In the genomic region with DNA sequence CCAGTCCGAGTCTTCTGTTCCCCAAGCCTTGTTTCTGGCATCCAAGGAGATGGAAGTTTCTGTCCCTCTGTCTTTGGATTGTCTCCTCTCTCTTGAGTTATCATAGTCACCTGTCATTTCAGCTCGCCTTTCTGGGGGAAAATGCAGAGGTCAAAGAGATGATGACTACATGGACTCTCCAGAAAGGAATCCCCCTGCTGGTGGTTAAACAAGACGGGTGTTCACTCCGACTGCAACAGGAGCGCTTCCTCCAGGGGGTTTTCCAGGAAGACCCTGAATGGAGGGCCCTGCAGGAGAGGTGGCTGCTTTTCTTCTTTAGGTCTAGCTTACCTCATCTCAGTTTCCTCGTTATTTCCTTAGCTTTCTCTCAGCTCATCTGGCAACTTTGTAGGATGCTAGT, we compare ENCODE assay signal across 15 cellular contexts. TPM values are rescaled to one million over a fixed set of nuclear protein-coding genes. Genes with fewer than 3 reads are reported as not detected.
DNase-seq lines count a peak whose midpoint lies in the region; ATAC-seq and TF ChIP-seq lines count a peak whose summit lies in the region.
"Had no signal": no experiment of that assay in that cellular context is flagged by ENCODE, and none has a peak within 500 bp of the region (broad histone marks: within the 10 kb centered on the region; RNA-seq: fewer than 3 reads in every experiment).

No MANE protein-coding gene starts in this region.

- no peaks in the 10 kb centered on the region for H3K4me1 ChIP-seq in mammary epithelial cell (ENCODE audit: insufficient read depth, low read length)
- peaks cover 7% of the 10 kb centered on the region for H3K4me1 ChIP-seq in Loucy (ENCODE audit: insufficient read depth, low read length, poor library complexity, severe bottlenecking)
- no peaks in the 10 kb centered on the region for H3K4me1 ChIP-seq in esophagus muscularis mucosa

- H3K9me3 Mint-ChIP-seq in MCF 10A (ENCODE audit: unreplicated experiment) = no peaks in the 10 kb centered on the region
- H3K9me3 Mint-ChIP-seq in effector memory CD8-positive, alpha-beta T cell = no peaks in the 10 kb centered on the region
- no peaks in the 10 kb centered on the region for H3K9me3 Mint-ChIP-seq in stimulated activated effector memory CD8-positive, alpha-beta T cell treated with anti-CD3 and anti-CD28 coated beads, Interleukin-12 subunit alpha, Interleukin-12 subunit beta, amount 100 ng/mL, for 72 hours
- H3K9me3 Mint-ChIP-seq: activated CD4-positive, alpha-beta memory T cell treated with anti-CD3 and anti-CD28 coated beads for 36 hours; mesothelial cell of epicardium had no signal

- POLR2A ChIA-PET in MCF 10A (lab: Yijun Ruan, JAX) = interaction anchor here (0.6 kb wide), 1 partner anchor 30 kb away, joined by 3 read pairs; no protein-coding TSS in a partner anchor

- H2AFZ ChIP-seq in mammary epithelial cell (ENCODE audit: low read depth, low read length) (no peak overlapping the region), Loucy (ENCODE audit: low read length) (no peak overlapping the region)

- H4K20me1 ChIP-seq in mammary epithelial cell (ENCODE audit: insufficient read depth, low read length) (no peaks in the 10 kb centered on the region), Loucy (ENCODE audit: insufficient read depth, low read length, poor library complexity, severe bottlenecking) (no peaks in the 10 kb centered on the region)

- WGBS in mammary epithelial cell (ENCODE audit: low coverage, missing lambda C conversion rate) = 87% methylated on average over 6 of the region's 6 CpGs
- 87% methylated on average over 6 of the region's 6 CpGs for WGBS in esophagus muscularis mucosa

- H3F3A ChIP-seq in Loucy (ENCODE audit: low read depth) = no peaks in the 10 kb centered on the region

- no peaks in the 10 kb centered on the region for H3K9me2 ChIP-seq in Loucy (replicated peaks; ENCODE audit: low read depth, low read length)

- CTCF ChIA-PET in MCF 10A (lab: Yijun Ruan, JAX) = interaction anchor here (0.6 to 1.8 kb wide), 3 partner anchors 32 to 242 kb away, joined by 4 to 9 read pairs (median 4); a partner anchor contains a TSS
- CTCF ChIA-PET in mammary epithelial cell (lab: Charles Lee; ENCODE audit: low non-redundant PET) = no interaction called here

- peak; percentile 4 for TF ChIP-seq CTCF in MCF 10A (IDR thresholded peaks at IDR 0.05; ENCODE audit: unreplicated experiment)
- peak in 1 of 2 donors; percentile 8 for TF ChIP-seq CTCF in mammary epithelial cell (conservative IDR thresholded peaks at IDR 0.05 in 1 of 2, IDR thresholded peaks at IDR 0.05 in 1 of 2; ENCODE audit: extremely low read depth in 1 of 2, insufficient read depth in 1 of 2, low read depth in 1 of 2, low read length in 2 of 2)
- peak; percentile 30; the same call in 1 of the 2 replicates for TF ChIP-seq CTCF in Loucy (conservative IDR thresholded peaks at IDR 0.05; ENCODE audit: low read length)
- no peak for TF ChIP-seq CTCF in esophagus muscularis mucosa (IDR thresholded peaks at IDR 0.05)

- dilution Hi-C loops in mammary epithelial cell (cut with HindIII; ENCODE audit: low sequenced_read_pairs) = no loop called here

- no peak overlapping the region for H3K27ac Mint-ChIP-seq in MCF 10A (ENCODE audit: low read depth, unreplicated experiment)
- peak overlapping the region; percentile 67 to 84 for H3K27ac Mint-ChIP-seq in effector memory CD8-positive, alpha-beta T cell
- peak overlapping the region; percentile 86 for H3K27ac Mint-ChIP-seq in stimulated activated effector memory CD8-positive, alpha-beta T cell treated with anti-CD3 and anti-CD28 coated beads, Interleukin-12 subunit alpha, Interleukin-12 subunit beta, amount 100 ng/mL, for 72 hours
- H3K27ac Mint-ChIP-seq: activated CD4-positive, alpha-beta memory T cell treated with anti-CD3 and anti-CD28 coated beads for 36 hours; mesothelial cell of epicardium had no signal

- no peaks in the 10 kb centered on the region for H3K4me1 Mint-ChIP-seq in MCF 10A (ENCODE audit: insufficient read depth, unreplicated experiment)
- H3K4me1 Mint-ChIP-seq in effector memory CD8-positive, alpha-beta T cell (ENCODE audit: low read depth in 2 of 2) = peaks cover 5 to 25% of the 10 kb centered on the region in 2 donors
- peaks cover 48% of the 10 kb centered on the region for H3K4me1 Mint-ChIP-seq in stimulated activated effector memory CD8-positive, alpha-beta T cell treated with anti-CD3 and anti-CD28 coated beads, Interleukin-12 subunit alpha, Interleukin-12 subunit beta, amount 100 ng/mL, for 72 hours
- H3K4me1 Mint-ChIP-seq: mesothelial cell of epicardium had no signal

- intact Hi-C loops in MCF 10A (cut with micrococcal nuclease) (no loop called here), mammary epithelial cell (cut with micrococcal nuclease) (no loop called here), esophagus muscularis mucosa (cut with DNase I) (no loop called here)

- no peaks in the 10 kb centered on the region for H3K27me3 Mint-ChIP-seq in MCF 10A (ENCODE audit: insufficient read depth, unreplicated experiment)
- H3K27me3 Mint-ChIP-seq in effector memory CD8-positive, alpha-beta T cell = no peaks in the 10 kb centered on the region
- H3K27me3 Mint-ChIP-seq: activated CD4-positive, alpha-beta memory T cell treated with anti-CD3 and anti-CD28 coated beads for 36 hours had no signal

- H3K36me3 ChIP-seq in mammary epithelial cell (ENCODE audit: insufficient read depth, low read length) = peaks cover 2% of the 10 kb centered on the region
- peaks cover 8% of the 10 kb centered on the region; the same call in 1 of the 2 replicates for H3K36me3 ChIP-seq in Loucy (ENCODE audit: insufficient read depth, low read length)
- H3K36me3 ChIP-seq in esophagus muscularis mucosa = peaks cover 0 to 64% (median 8%) of the 10 kb centered on the region in 4 donors
- H3K36me3 ChIP-seq: ovary had no signal

- no peak for TF ChIP-seq EP300 in esophagus muscularis mucosa (IDR thresholded peaks at IDR 0.05)

- H3K4me3 Mint-ChIP-seq in MCF 10A (ENCODE audit: unreplicated experiment) = no peak overlapping the region
- no peak overlapping the region for H3K4me3 Mint-ChIP-seq in effector memory CD8-positive, alpha-beta T cell
- H3K4me3 Mint-ChIP-seq in stimulated activated effector memory CD8-positive, alpha-beta T cell treated with anti-CD3 and anti-CD28 coated beads, Interleukin-12 subunit alpha, Interleukin-12 subunit beta, amount 100 ng/mL, for 72 hours = no peak overlapping the region
- H3K4me3 Mint-ChIP-seq: activated CD4-positive, alpha-beta memory T cell treated with anti-CD3 and anti-CD28 coated beads for 36 hours; mesothelial cell of epicardium had no signal

- H3K9ac ChIP-seq in mammary epithelial cell (ENCODE audit: insufficient read depth, low read length) (no peak overlapping the region), Loucy (ENCODE audit: low read depth, low read length, poor library complexity, severe bottlenecking) (no peak overlapping the region)

- DNase-seq in MCF 10A (ENCODE audit: unreplicated experiment) (no peak), mammary epithelial cell (no peak), 8988T (no peak), esophagus muscularis mucosa (ENCODE audit: extremely low spot score) (no peak)
- no peak for DNase-seq in effector memory CD8-positive, alpha-beta T cell
- no peak for DNase-seq in stimulated activated effector memory CD8-positive, alpha-beta T cell treated with anti-CD3 and anti-CD28 coated beads, Interleukin-12 subunit alpha, Interleukin-12 subunit beta, amount 100 ng/mL, for 72 hours (ENCODE audit: low spot score in 2 of 2)
- no peak for DNase-seq in stimulated activated CD4-positive, alpha-beta T cell treated with anti-CD3 and anti-CD28 coated beads, Interleukin-4, amount 100 ng/mL, for 4 hours
- DNase-seq: activated CD4-positive, alpha-beta memory T cell treated with anti-CD3 and anti-CD28 coated beads for 36 hours; DMS53; foreskin melanocyte; NCI-H1105 treated with DMSO at 0.1 percent for 48 hours; ovary; spleen had no signal

- no peak for ATAC-seq in effector memory CD8-positive, alpha-beta T cell (replicated peaks)
- no peak for ATAC-seq in stimulated activated effector memory CD8-positive, alpha-beta T cell treated with anti-CD3 and anti-CD28 coated beads, Interleukin-12 subunit alpha, Interleukin-12 subunit beta, amount 100 ng/mL, for 72 hours

- no peak for TF ChIP-seq POLR2A in esophagus muscularis mucosa (IDR thresholded peaks at IDR 0.05; ENCODE audit: low read depth)

- H3K4me3 ChIP-seq in mammary epithelial cell (replicated peaks in 1 of 3; ENCODE audit: insufficient read depth in 1 of 3, low read depth in 2 of 3, low read length in 3 of 3) (no peak overlapping the region), Loucy (ENCODE audit: low read length, poor library complexity, severe bottlenecking) (no peak overlapping the region), esophagus muscularis mucosa (no peak overlapping the region)
- H3K4me3 ChIP-seq: ovary, spleen had no signal

- in situ Hi-C loops in mammary epithelial cell (cut with MboI; ENCODE audit: low sequenced_read_pairs in 2 of 2) = no loop called here

- no peaks in the 10 kb centered on the region for H3K79me2 ChIP-seq in mammary epithelial cell (ENCODE audit: insufficient read depth, low read length)
- no peaks in the 10 kb centered on the region for H3K79me2 ChIP-seq in Loucy (ENCODE audit: insufficient read depth, low read length)

- BruUV-seq in MCF 10A (replicated peaks; lab: Mats Ljungman, UMichigan) (no TSS peak), mammary epithelial cell (replicated peaks; lab: Mats Ljungman, UMichigan) (no TSS peak)

- H3K4me2 ChIP-seq in mammary epithelial cell (ENCODE audit: insufficient read depth, low read depth, low read length) = no peak overlapping the region
- no peak overlapping the region for H3K4me2 ChIP-seq in Loucy (ENCODE audit: low read depth, low read length, poor library complexity, severe bottlenecking)

- H3K27ac ChIP-seq in mammary epithelial cell (ENCODE audit: insufficient read depth, low read depth, low read length) = no peak overlapping the region
- H3K27ac ChIP-seq in esophagus muscularis mucosa (replicated peaks in 1 of 4) = no peak overlapping the region
- H3K27ac ChIP-seq: ovary, spleen had no signal

- H3K27me3 ChIP-seq in mammary epithelial cell (ENCODE audit: insufficient read depth, low read length) = no peaks in the 10 kb centered on the region
- H3K27me3 ChIP-seq in Loucy (ENCODE audit: insufficient read depth, low read length, poor library complexity, severe bottlenecking) = no peaks in the 10 kb centered on the region
- no peaks in the 10 kb centered on the region for H3K27me3 ChIP-seq in esophagus muscularis mucosa
- H3K27me3 ChIP-seq: ovary, spleen had no signal

- no peaks in the 10 kb centered on the region for H3K9me3 ChIP-seq in mammary epithelial cell (replicated peaks; ENCODE audit: insufficient read depth, low read length)
- H3K9me3 ChIP-seq in Loucy (ENCODE audit: insufficient read depth, low read depth, low read length) = no peaks in the 10 kb centered on the region
- no peaks in the 10 kb centered on the region for H3K9me3 ChIP-seq in esophagus muscularis mucosa
- H3K9me3 ChIP-seq: ovary, spleen had no signal

- H3K36me3 Mint-ChIP-seq in MCF 10A (ENCODE audit: insufficient read depth, unreplicated experiment) = peaks cover 58% of the 10 kb centered on the region
- H3K36me3 Mint-ChIP-seq in effector memory CD8-positive, alpha-beta T cell (ENCODE audit: insufficient read depth) = peaks cover 88% of the 10 kb centered on the region
- H3K36me3 Mint-ChIP-seq in stimulated activated effector memory CD8-positive, alpha-beta T cell treated with anti-CD3 and anti-CD28 coated beads, Interleukin-12 subunit alpha, Interleukin-12 subunit beta, amount 100 ng/mL, for 72 hours = peaks cover 100% of the 10 kb centered on the region
- H3K36me3 Mint-ChIP-seq: mesothelial cell of epicardium had no signal

RNA-seq across cellular contexts. Expression of a gene that starts 25.1 kb away (rescaled TPM):
- 2.5 and 3.9 TPM in 2 replicates for total RNA-seq in MCF 10A (2022)
- 10 to 100 TPM in 1 of 2 donors, 1 to 10 TPM in 1; 2.8 to 14.3 TPM for total RNA-seq in mammary epithelial cell
- 41.6 TPM for polyA plus RNA-seq in mammary epithelial cell
- polyA minus RNA-seq in mammary epithelial cell = 73.1 TPM
- 10 to 100 TPM in 1 of 4 donors, 1 to 10 TPM in 3; 6.6 to 12.3 (median 7.3) TPM for total RNA-seq in esophagus muscularis mucosa

RNA-seq across cellular contexts. Expression of a gene that starts 34.5 kb away (rescaled TPM):
- total RNA-seq in MCF 10A (2022) (26.4 and 30.5 TPM in 2 replicates), mammary epithelial cell (10 to 100 TPM; 38.5 to 77.5 TPM), esophagus muscularis mucosa (10 to 100 TPM; 55.2 to 80.2 (median 65.6) TPM)
- 17.7 TPM for polyA plus RNA-seq in mammary epithelial cell
- 71.7 TPM for polyA minus RNA-seq in mammary epithelial cell

Comparison
In these comparisons a context has a peak if more than half of its experiments do, and no peak if none do; other contexts are left out.
1. CTCF ChIP-seq: peak in MCF 10A (single experiment) and Loucy (single experiment); none in esophagus muscularis mucosa (0 of 3).